Comparison of ENCODE assay signal across 13 cellular contexts in genomic region chr15:71116942-71117341, GRCh38. TPM values are rescaled to one million over a fixed set of nuclear protein-coding genes. Genes with fewer than 3 reads are reported as not detected.
DNase-seq lines count a peak whose midpoint lies in the region; ATAC-seq and TF ChIP-seq lines count a peak whose summit lies in the region.
"Had no signal": no experiment of that assay in that cellular context is flagged by ENCODE, and none has a peak within 500 bp of the region (broad histone marks: within the 10 kb centered on the region; RNA-seq: fewer than 3 reads in every experiment).

No MANE protein-coding gene starts in this region.

- RAD21 ChIA-PET in HCT116 (lab: Charles Lee; ENCODE audit: low non-redundant PET in 1 of 2, low total read pairs in 2 of 2, uncharacterized antibody in 2 of 2, unreplicated experiment in 2 of 2), result no interaction called here

- H3K4me2 ChIP-seq in HCT116 (ENCODE audit: low read length), result peak overlapping the region; percentile 85

- H3K27ac Mint-ChIP-seq in activated T-helper 17 cell treated with anti-CD3 and anti-CD28 coated beads, Interleukin-2, amount 50 U/mL, for 72 hours, result no peak overlapping the region
- H3K27ac Mint-ChIP-seq: naive B cell had no signal

- intact Hi-C loops in HCT116 (cut with micrococcal nuclease) (loop anchor here (2.0 to 10.0 kb wide), 3 partner anchors 178 to 685 kb away; partner anchors contain the start of genes LRRC49 and THAP10), gastrocnemius medialis (cut with DNase I; ENCODE audit: low total_unique reads) (loop anchor here (5.0 to 10.0 kb wide), 2 partner anchors 35 to 88 kb away; no protein-coding TSS in a partner anchor)

- H3K27ac ChIP-seq in HCT116 (ENCODE audit: low read depth, low read length) (no peak overlapping the region), right atrium auricular region (peak overlapping the region; percentile 90 to 93), gastrocnemius medialis (peak overlapping the region in 3 of 4 donors; percentile 13 to 79 (median 31))

- peak overlapping the region; percentile 67 for H3K4me3 Mint-ChIP-seq in activated T-helper 17 cell treated with anti-CD3 and anti-CD28 coated beads, Interleukin-2, amount 50 U/mL, for 72 hours

- no TSS peak for BruUV-seq in HCT116 (replicated peaks; lab: Mats Ljungman, UMichigan)

- no peak for TF ChIP-seq RAD21 in HCT116 (IDR thresholded peaks at IDR 0.05; ENCODE audit: low read depth)

- no peak overlapping the region for H2AFZ ChIP-seq in HCT116 (ENCODE audit: low read depth, low read length, poor library complexity, severe bottlenecking)

- peaks cover 21 to 36% of the 10 kb centered on the region in 2 experiments for H3K4me1 ChIP-seq in HCT116 (ENCODE audit: control insufficient read depth in 1 of 2, insufficient read depth in 2 of 2, low read length in 2 of 2)
- peaks cover 0 to 29% of the 10 kb centered on the region in 2 donors for H3K4me1 ChIP-seq in right atrium auricular region
- peaks cover 16 to 19% of the 10 kb centered on the region in 2 donors for H3K4me1 ChIP-seq in gastrocnemius medialis

- POLR2A ChIA-PET in HCT116 (lab: Charles Lee), result interaction anchor here (0.6 kb wide), 1 partner anchor 1123 kb away, joined by 3 read pairs; no protein-coding TSS in a partner anchor

- no peaks in the 10 kb centered on the region for H3K36me3 Mint-ChIP-seq in activated T-helper 17 cell treated with anti-CD3 and anti-CD28 coated beads, Interleukin-2, amount 50 U/mL, for 72 hours (ENCODE audit: low read depth)
- H3K36me3 Mint-ChIP-seq: CD8-positive, alpha-beta T cell; naive B cell had no signal

- H3K27me3 Mint-ChIP-seq in activated T-helper 17 cell treated with anti-CD3 and anti-CD28 coated beads, Interleukin-2, amount 50 U/mL, for 72 hours, result peaks cover 53% of the 10 kb centered on the region

- H3K9me3 ChIP-seq in HCT116 (ENCODE audit: control insufficient read depth in 1 of 2, insufficient read depth in 1 of 2, low read depth in 1 of 2, low read length in 2 of 2) (no peaks in the 10 kb centered on the region), right atrium auricular region (no peaks in the 10 kb centered on the region), gastrocnemius medialis (no peaks in the 10 kb centered on the region)

- peaks cover 15% of the 10 kb centered on the region; the same call in 1 of the 2 replicates for H3K79me2 ChIP-seq in HCT116 (ENCODE audit: insufficient read depth, low read length)

- peak overlapping the region; percentile 71 for H3K9ac ChIP-seq in HCT116 (ENCODE audit: low read length)

- ATAC-seq in HCT116 (no peak), gastrocnemius medialis (no peak), HG03571 (IDR thresholded peaks at IDR 0.05; ENCODE audit: unreplicated experiment) (no peak)
- ATAC-seq in activated T-helper 17 cell treated with anti-CD3 and anti-CD28 coated beads, Interleukin-2, amount 50 U/mL, for 72 hours (replicated peaks), result no peak
- ATAC-seq: CD8-positive, alpha-beta T cell had no signal

- CTCF ChIA-PET in HCT116 (lab: Charles Lee), result interaction anchor here (1.1 kb wide), 1 partner anchor 323 kb away, joined by 10 read pairs; no protein-coding TSS in a partner anchor

- DNase-seq in HCT116 (ENCODE audit: low read depth, low spot score) (no peak), right atrium auricular region (ENCODE audit: low spot score) (no peak), gastrocnemius medialis (no peak), NCI-H2171 (lab: John Stamatoyannopoulos, UW) (no peak), COLO668 (lab: John Stamatoyannopoulos, UW; ENCODE audit: unreplicated experiment) (no peak)
- DNase-seq in stimulated activated naive CD4-positive, alpha-beta T cell (lab: John Stamatoyannopoulos, UW), result no peak
- DNase-seq: activated CD8-positive, alpha-beta memory T cell treated with anti-CD3 and anti-CD28 coated beads, Interleukin-2, amount 50 U/mL, for 4 hours; CD8-positive, alpha-beta T cell; naive B cell; stimulated activated CD4-positive, alpha-beta T cell treated with anti-CD3 and anti-CD28 coated beads, Interleukin-12 subunit alpha, Interleukin-12 subunit beta, amount 100 ng/mL, for 4 hours had no signal

- no peaks in the 10 kb centered on the region for H3K9me3 Mint-ChIP-seq in activated T-helper 17 cell treated with anti-CD3 and anti-CD28 coated beads, Interleukin-2, amount 50 U/mL, for 72 hours
- H3K9me3 Mint-ChIP-seq: CD8-positive, alpha-beta T cell had no signal

- H3K9me2 ChIP-seq in HCT116 (ENCODE audit: insufficient read depth), result no peaks in the 10 kb centered on the region

- H3K27me3 ChIP-seq in HCT116 (ENCODE audit: insufficient read depth, low read length), result no peaks in the 10 kb centered on the region
- no peaks in the 10 kb centered on the region for H3K27me3 ChIP-seq in right atrium auricular region
- H3K27me3 ChIP-seq in gastrocnemius medialis, result no peaks in the 10 kb centered on the region

- TF ChIP-seq CTCF in HCT116 (IDR thresholded peaks at IDR 0.05 in 2 of 3, conservative IDR thresholded peaks at IDR 0.05 in 1 of 3; ENCODE audit: borderline replicate concordance in 1 of 3, insufficient read depth in 1 of 3, low read depth in 2 of 3, low read length in 2 of 3) (no peak), right atrium auricular region (IDR thresholded peaks at IDR 0.05) (no peak), gastrocnemius medialis (IDR thresholded peaks at IDR 0.05 in 4 of 5, conservative IDR thresholded peaks at IDR 0.05 in 1 of 5) (no peak)

- H3K36me3 ChIP-seq in HCT116 (ENCODE audit: control insufficient read depth in 1 of 2, insufficient read depth in 2 of 2, low read length in 2 of 2) (no peaks in the 10 kb centered on the region), right atrium auricular region (no peaks in the 10 kb centered on the region), gastrocnemius medialis (no peaks in the 10 kb centered on the region)

- peak overlapping the region; percentile 71 to 72 for H3K4me3 ChIP-seq in HCT116 (replicated peaks in 1 of 2; ENCODE audit: low read depth in 1 of 2, low read length in 2 of 2)
- peak overlapping the region in 1 of 2 donors; percentile 66 for H3K4me3 ChIP-seq in right atrium auricular region
- no peak overlapping the region for H3K4me3 ChIP-seq in gastrocnemius medialis

- H4K20me1 ChIP-seq in HCT116 (ENCODE audit: insufficient read depth), result no peaks in the 10 kb centered on the region

- H3K4me1 Mint-ChIP-seq in activated T-helper 17 cell treated with anti-CD3 and anti-CD28 coated beads, Interleukin-2, amount 50 U/mL, for 72 hours, result no peaks in the 10 kb centered on the region

- in situ Hi-C loops in gastrocnemius medialis (cut with MboI; ENCODE audit: low sequenced_read_pairs in 4 of 4), result loop anchor here in 2 of 4 donors (10.0 to 25.0 kb wide), 2 partner anchors 220 to 328 kb away; no protein-coding TSS in a partner anchor

- TF ChIP-seq POLR2A in HCT116 (IDR thresholded peaks at IDR 0.05; ENCODE audit: borderline replicate concordance, extremely low read depth, insufficient read depth, insufficient read length) (no peak), gastrocnemius medialis (IDR thresholded peaks at IDR 0.05) (peak in 1 of 2 donors; percentile 13)

TF ChIP-seq in HCT116, 20 proteins besides CTCF, POLR2A, EP300 and RAD21:
- TF ChIP-seq POLR2AphosphoS5 (IDR thresholded peaks at IDR 0.05; ENCODE audit: low read depth, low read length) (peak; percentile 39; the same call in 1 of the 2 replicates), CEBPB (IDR thresholded peaks at IDR 0.05; ENCODE audit: low read depth) (no peak)

RNA-seq across cellular contexts. Expression of gene THSD4, which starts 1.7 kb away (rescaled TPM):
- total RNA-seq in HCT116 (2021; ENCODE audit: unreplicated experiment), result 30.5 TPM
- polyA plus RNA-seq in HCT116 (2012), result 16.8 and 19.5 TPM in 2 replicates
- total RNA-seq in activated T-helper 17 cell treated with anti-CD3 and anti-CD28 coated beads, Interleukin-2, amount 50 U/mL, for 72 hours, result under 1 TPM in 1 of 2 donors, not detected in 1; 0.08 TPM
- total RNA-seq in right atrium auricular region, result 10 to 100 TPM; 41.2 to 85.3 TPM
- 1 to 10 TPM in 1 of 4 donors, under 1 TPM in 3; 0.35 to 3.1 (median 0.60) TPM for total RNA-seq in gastrocnemius medialis
- total RNA-seq: CD8-positive, alpha-beta T cell; OCI-LY7 had no signal

Comparison
In these comparisons a context has a peak if more than half of its experiments do, and no peak if none do; other contexts are left out.
1. H3K4me3 ChIP-seq: peak in HCT116 (2 of 2); none in gastrocnemius medialis (0 of 4).